ENCODE assay signal across 1 cellular context in genomic region chr9:124054671-124055212, GRCh38.
TF ChIP-seq lines count a peak whose summit lies in the region.

No MANE protein-coding gene starts in this region.

TF ChIP-seq in GM12878, 131 proteins besides CTCF, POLR2A, EP300 and RAD21 (continued from another document and continues in another):
- TF ChIP-seq E4F1 (IDR thresholded peaks at IDR 0.05; ENCODE audit: borderline replicate concordance, partially characterized antibody) (no peak), KDM1A (IDR thresholded peaks at IDR 0.05; ENCODE audit: borderline replicate concordance) (no peak), FOXM1 (IDR thresholded peaks at IDR 0.05; ENCODE audit: low read depth, low read length) (peak; percentile 88), SUZ12 (IDR thresholded peaks at IDR 0.05; ENCODE audit: unreplicated experiment) (no peak), SRF (IDR thresholded peaks at IDR 0.05; ENCODE audit: low read depth in 2 of 2, low read length in 2 of 2) (no peak), CBX3 (IDR thresholded peaks at IDR 0.05; ENCODE audit: borderline replicate concordance, low read depth) (no peak), BRCA1 (IDR thresholded peaks at IDR 0.05; ENCODE audit: low read depth, low read length) (no peak), TCF12 (IDR thresholded peaks at IDR 0.05; ENCODE audit: low read depth, low read length) (0 out of 2 replicates have a peak, but pooled peaks have one; percentile 45), IKZF1 (conservative IDR thresholded peaks at IDR 0.05) (peak; percentile 86), MAX (IDR thresholded peaks at IDR 0.05; ENCODE audit: low read depth, low read length) (no peak), ZNF207 (IDR thresholded peaks at IDR 0.05; ENCODE audit: borderline replicate concordance) (no peak), ZNF622 (IDR thresholded peaks at IDR 0.05) (no peak), JUNB (IDR thresholded peaks at IDR 0.05) (peak; percentile 95), ATF3 (IDR thresholded peaks at IDR 0.05; ENCODE audit: borderline replicate concordance, extremely low read depth, low read depth, low read length) (no peak), MYB (IDR thresholded peaks at IDR 0.05; ENCODE audit: borderline replicate concordance, low read depth, low read length) (no peak), BACH1 (IDR thresholded peaks at IDR 0.05; ENCODE audit: borderline replicate concordance) (peak; percentile 77; the same call in 1 of the 2 replicates), ASH2L (IDR thresholded peaks at IDR 0.05; ENCODE audit: borderline replicate concordance, low read depth) (no peak), HDAC2 (IDR thresholded peaks at IDR 0.05) (no peak), KLF5 (IDR thresholded peaks at IDR 0.05; ENCODE audit: partially characterized antibody) (no peak), FOXK2 (IDR thresholded peaks at IDR 0.05) (no peak), IKZF2 (IDR thresholded peaks at IDR 0.05) (peak; percentile 96 to 99), EED (IDR thresholded peaks at IDR 0.05; ENCODE audit: low read depth) (peak; percentile 95), HCFC1 (IDR thresholded peaks at IDR 0.05; ENCODE audit: low read length) (no peak), KAT2A (conservative IDR thresholded peaks at IDR 0.05; ENCODE audit: control insufficient read depth, low read depth, low read length) (no peak), SMARCA5 (IDR thresholded peaks at IDR 0.05) (no peak), ZNF24 (IDR thresholded peaks at IDR 0.05) (peak; percentile 99), NR2C2 (IDR thresholded peaks at IDR 0.05; ENCODE audit: borderline replicate concordance, control insufficient read depth, insufficient read length, low read depth) (no peak), SREBF1 (IDR thresholded peaks at IDR 0.05; ENCODE audit: low read length) (no peak), ATF2 (IDR thresholded peaks at IDR 0.05; ENCODE audit: low read length) (peak; percentile 94), PAX8 (IDR thresholded peaks at IDR 0.05) (no peak), TARDBP (IDR thresholded peaks at IDR 0.05; ENCODE audit: borderline replicate concordance) (no peak), CBX5 (IDR thresholded peaks at IDR 0.05; ENCODE audit: low read depth) (no peak), GATAD2B (conservative IDR thresholded peaks at IDR 0.05; ENCODE audit: low read depth) (peak; percentile 59; the same call in 1 of the 2 replicates), SMAD1 (IDR thresholded peaks at IDR 0.05; ENCODE audit: low read depth, partially characterized antibody) (no peak), RELA (IDR thresholded peaks at IDR 0.05; ENCODE audit: borderline replicate concordance, partially characterized antibody) (peak; percentile 61), CREM (IDR thresholded peaks at IDR 0.05; ENCODE audit: low read depth) (peak; percentile 60), NKRF (conservative IDR thresholded peaks at IDR 0.05) (no peak), NFYA (IDR thresholded peaks at IDR 0.05; ENCODE audit: borderline replicate concordance, low read depth, low read length) (no peak), RB1 (IDR thresholded peaks at IDR 0.05; ENCODE audit: borderline replicate concordance) (no peak), TCF3 (IDR thresholded peaks at IDR 0.05; ENCODE audit: borderline replicate concordance, insufficient read depth, low read depth, low read length) (no peak), HDAC6 (IDR thresholded peaks at IDR 0.05; ENCODE audit: unreplicated experiment) (no peak), POU2F2 (IDR thresholded peaks at IDR 0.05; ENCODE audit: borderline replicate concordance, low read depth, low read length) (0 out of 3 replicates have a peak, but pooled peaks have one; percentile 73), HDGF (IDR thresholded peaks at IDR 0.05) (no peak), GABPA (IDR thresholded peaks at IDR 0.05; ENCODE audit: low read depth) (peak; percentile 72), SIX5 (IDR thresholded peaks at IDR 0.05; ENCODE audit: low read depth, low read length, severe bottlenecking) (no peak), SP1 (IDR thresholded peaks at IDR 0.05; ENCODE audit: low read depth, low read length) (peak; percentile 32), STAT3 (IDR thresholded peaks at IDR 0.05; ENCODE audit: low read depth, low read length) (peak; percentile 73; the same call in 1 of the 2 replicates), WRNIP1 (IDR thresholded peaks at IDR 0.05; ENCODE audit: borderline replicate concordance, low read depth, low read length) (no peak)
- TF ChIP-seq, protein P1, sequence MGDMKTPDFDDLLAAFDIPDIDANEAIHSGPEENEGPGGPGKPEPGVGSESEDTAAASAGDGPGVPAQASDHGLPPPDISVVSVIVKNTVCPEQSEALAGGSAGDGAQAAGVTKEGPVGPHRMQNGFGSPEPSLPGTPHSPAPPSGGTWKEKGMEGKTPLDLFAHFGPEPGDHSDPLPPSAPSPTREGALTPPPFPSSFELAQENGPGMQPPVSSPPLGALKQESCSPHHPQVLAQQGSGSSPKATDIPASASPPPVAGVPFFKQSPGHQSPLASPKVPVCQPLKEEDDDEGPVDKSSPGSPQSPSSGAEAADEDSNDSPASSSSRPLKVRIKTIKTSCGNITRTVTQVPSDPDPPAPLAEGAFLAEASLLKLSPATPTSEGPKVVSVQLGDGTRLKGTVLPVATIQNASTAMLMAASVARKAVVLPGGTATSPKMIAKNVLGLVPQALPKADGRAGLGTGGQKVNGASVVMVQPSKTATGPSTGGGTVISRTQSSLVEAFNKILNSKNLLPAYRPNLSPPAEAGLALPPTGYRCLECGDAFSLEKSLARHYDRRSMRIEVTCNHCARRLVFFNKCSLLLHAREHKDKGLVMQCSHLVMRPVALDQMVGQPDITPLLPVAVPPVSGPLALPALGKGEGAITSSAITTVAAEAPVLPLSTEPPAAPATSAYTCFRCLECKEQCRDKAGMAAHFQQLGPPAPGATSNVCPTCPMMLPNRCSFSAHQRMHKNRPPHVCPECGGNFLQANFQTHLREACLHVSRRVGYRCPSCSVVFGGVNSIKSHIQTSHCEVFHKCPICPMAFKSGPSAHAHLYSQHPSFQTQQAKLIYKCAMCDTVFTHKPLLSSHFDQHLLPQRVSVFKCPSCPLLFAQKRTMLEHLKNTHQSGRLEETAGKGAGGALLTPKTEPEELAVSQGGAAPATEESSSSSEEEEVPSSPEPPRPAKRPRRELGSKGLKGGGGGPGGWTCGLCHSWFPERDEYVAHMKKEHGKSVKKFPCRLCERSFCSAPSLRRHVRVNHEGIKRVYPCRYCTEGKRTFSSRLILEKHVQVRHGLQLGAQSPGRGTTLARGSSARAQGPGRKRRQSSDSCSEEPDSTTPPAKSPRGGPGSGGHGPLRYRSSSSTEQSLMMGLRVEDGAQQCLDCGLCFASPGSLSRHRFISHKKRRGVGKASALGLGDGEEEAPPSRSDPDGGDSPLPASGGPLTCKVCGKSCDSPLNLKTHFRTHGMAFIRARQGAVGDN (IDR thresholded peaks at IDR 0.05) = no peak
- TF ChIP-seq, protein P2, sequence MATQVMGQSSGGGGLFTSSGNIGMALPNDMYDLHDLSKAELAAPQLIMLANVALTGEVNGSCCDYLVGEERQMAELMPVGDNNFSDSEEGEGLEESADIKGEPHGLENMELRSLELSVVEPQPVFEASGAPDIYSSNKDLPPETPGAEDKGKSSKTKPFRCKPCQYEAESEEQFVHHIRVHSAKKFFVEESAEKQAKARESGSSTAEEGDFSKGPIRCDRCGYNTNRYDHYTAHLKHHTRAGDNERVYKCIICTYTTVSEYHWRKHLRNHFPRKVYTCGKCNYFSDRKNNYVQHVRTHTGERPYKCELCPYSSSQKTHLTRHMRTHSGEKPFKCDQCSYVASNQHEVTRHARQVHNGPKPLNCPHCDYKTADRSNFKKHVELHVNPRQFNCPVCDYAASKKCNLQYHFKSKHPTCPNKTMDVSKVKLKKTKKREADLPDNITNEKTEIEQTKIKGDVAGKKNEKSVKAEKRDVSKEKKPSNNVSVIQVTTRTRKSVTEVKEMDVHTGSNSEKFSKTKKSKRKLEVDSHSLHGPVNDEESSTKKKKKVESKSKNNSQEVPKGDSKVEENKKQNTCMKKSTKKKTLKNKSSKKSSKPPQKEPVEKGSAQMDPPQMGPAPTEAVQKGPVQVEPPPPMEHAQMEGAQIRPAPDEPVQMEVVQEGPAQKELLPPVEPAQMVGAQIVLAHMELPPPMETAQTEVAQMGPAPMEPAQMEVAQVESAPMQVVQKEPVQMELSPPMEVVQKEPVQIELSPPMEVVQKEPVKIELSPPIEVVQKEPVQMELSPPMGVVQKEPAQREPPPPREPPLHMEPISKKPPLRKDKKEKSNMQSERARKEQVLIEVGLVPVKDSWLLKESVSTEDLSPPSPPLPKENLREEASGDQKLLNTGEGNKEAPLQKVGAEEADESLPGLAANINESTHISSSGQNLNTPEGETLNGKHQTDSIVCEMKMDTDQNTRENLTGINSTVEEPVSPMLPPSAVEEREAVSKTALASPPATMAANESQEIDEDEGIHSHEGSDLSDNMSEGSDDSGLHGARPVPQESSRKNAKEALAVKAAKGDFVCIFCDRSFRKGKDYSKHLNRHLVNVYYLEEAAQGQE (IDR thresholded peaks at IDR 0.05; ENCODE audit: low read depth, low read length) = no peak
- TF ChIP-seq, protein P3, sequence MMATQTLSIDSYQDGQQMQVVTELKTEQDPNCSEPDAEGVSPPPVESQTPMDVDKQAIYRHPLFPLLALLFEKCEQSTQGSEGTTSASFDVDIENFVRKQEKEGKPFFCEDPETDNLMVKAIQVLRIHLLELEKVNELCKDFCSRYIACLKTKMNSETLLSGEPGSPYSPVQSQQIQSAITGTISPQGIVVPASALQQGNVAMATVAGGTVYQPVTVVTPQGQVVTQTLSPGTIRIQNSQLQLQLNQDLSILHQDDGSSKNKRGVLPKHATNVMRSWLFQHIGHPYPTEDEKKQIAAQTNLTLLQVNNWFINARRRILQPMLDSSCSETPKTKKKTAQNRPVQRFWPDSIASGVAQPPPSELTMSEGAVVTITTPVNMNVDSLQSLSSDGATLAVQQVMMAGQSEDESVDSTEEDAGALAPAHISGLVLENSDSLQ (IDR thresholded peaks at IDR 0.05) = peak; percentile 13; the same call in 1 of the 2 replicates
- TF ChIP-seq, protein P4, sequence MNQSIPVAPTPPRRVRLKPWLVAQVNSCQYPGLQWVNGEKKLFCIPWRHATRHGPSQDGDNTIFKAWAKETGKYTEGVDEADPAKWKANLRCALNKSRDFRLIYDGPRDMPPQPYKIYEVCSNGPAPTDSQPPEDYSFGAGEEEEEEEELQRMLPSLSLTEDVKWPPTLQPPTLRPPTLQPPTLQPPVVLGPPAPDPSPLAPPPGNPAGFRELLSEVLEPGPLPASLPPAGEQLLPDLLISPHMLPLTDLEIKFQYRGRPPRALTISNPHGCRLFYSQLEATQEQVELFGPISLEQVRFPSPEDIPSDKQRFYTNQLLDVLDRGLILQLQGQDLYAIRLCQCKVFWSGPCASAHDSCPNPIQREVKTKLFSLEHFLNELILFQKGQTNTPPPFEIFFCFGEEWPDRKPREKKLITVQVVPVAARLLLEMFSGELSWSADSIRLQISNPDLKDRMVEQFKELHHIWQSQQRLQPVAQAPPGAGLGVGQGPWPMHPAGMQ (IDR thresholded peaks at IDR 0.05; ENCODE audit: borderline replicate concordance) = peak; percentile 47; the same call in 1 of the 2 replicates
